In the genomic region with DNA sequence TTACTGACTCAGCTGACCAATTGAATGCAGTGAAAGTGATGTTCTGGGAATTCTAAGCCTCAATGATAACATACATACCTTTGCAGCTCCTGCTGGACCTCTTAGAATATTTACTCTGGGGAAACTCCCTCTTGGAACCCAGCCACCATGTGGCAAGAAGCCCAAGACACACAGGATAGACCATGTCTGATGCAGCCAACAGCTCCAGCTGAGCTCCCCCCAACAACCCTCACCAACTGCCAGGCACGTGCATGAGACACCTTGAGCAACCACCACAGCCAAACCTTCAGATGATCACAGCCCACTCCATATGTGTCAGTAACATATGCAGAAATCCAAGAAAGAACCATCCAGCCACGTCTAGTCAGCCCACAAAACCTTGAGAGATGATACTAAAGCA, we compare ENCODE assay signal across 1 cellular context.
TF ChIP-seq lines count a peak whose summit lies in the region.

No MANE protein-coding gene starts in this region.

TF ChIP-seq in SK-N-SH, 30 proteins besides CTCF, POLR2A, EP300 and RAD21 (continued from another document):
- TF ChIP-seq, protein P1, sequence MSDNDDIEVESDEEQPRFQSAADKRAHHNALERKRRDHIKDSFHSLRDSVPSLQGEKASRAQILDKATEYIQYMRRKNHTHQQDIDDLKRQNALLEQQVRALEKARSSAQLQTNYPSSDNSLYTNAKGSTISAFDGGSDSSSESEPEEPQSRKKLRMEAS (IDR thresholded peaks at IDR 0.05; ENCODE audit: low read depth), result no peak
- no peak for TF ChIP-seq POLR2AphosphoS5 (IDR thresholded peaks at IDR 0.05; ENCODE audit: low read depth, low read length)
- TF ChIP-seq JUND (IDR thresholded peaks at IDR 0.05), result no peak
- TF ChIP-seq FOSL2 (IDR thresholded peaks at IDR 0.05; ENCODE audit: borderline replicate concordance, low read depth), result no peak
- TF ChIP-seq, protein P2, sequence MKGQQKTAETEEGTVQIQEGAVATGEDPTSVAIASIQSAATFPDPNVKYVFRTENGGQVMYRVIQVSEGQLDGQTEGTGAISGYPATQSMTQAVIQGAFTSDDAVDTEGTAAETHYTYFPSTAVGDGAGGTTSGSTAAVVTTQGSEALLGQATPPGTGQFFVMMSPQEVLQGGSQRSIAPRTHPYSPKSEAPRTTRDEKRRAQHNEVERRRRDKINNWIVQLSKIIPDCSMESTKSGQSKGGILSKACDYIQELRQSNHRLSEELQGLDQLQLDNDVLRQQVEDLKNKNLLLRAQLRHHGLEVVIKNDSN (IDR thresholded peaks at IDR 0.05; ENCODE audit: borderline replicate concordance, low read depth), result no peak
- TF ChIP-seq RCOR1 (IDR thresholded peaks at IDR 0.05; ENCODE audit: low read length), result no peak
- no peak for TF ChIP-seq SMC3 (IDR thresholded peaks at IDR 0.05; ENCODE audit: low read depth, low read length)
